ENCODE assay signal across 11 cellular contexts in genomic region chr17:42362245-42362961, GRCh38. TPM values are rescaled to one million over a fixed set of nuclear protein-coding genes. Genes with fewer than 3 reads are reported as not detected.
DNase-seq lines count a peak whose midpoint lies in the region; ATAC-seq and TF ChIP-seq lines count a peak whose summit lies in the region.
"Had no signal": no experiment of that assay in that cellular context is flagged by ENCODE, and none has a peak within 500 bp of the region (broad histone marks: within the 10 kb centered on the region; RNA-seq: fewer than 3 reads in every experiment).

No MANE protein-coding gene starts in this region.

- peak overlapping the region; percentile 37 to 45 for H3K4me3 Mint-ChIP-seq in effector memory CD8-positive, alpha-beta T cell

- H3K9ac ChIP-seq in colonic mucosa (ENCODE audit: low read depth in 2 of 2, low read length in 2 of 2): no peak overlapping the region

- H3K27me3 Mint-ChIP-seq in effector memory CD8-positive, alpha-beta T cell: no peaks in the 10 kb centered on the region

- DNase-seq in NCI-H1436 (lab: John Stamatoyannopoulos, UW) (peak; percentile 49), NCI-H1436 treated with DMSO at 0.1 percent for 48 hours (lab: John Stamatoyannopoulos, UW) (no peak), NCI-H446 treated with DMSO at 0.1 percent for 48 hours (lab: John Stamatoyannopoulos, UW) (peak; percentile 20), colonic mucosa (no peak), OCI-M1 (lab: John Stamatoyannopoulos, UW) (no peak)
- DNase-seq in effector memory CD8-positive, alpha-beta T cell: no peak
- DNase-seq: ACHN, NCI-H748 treated with DMSO at 0.1 percent for 48 hours had no signal

- H3K9me3 Mint-ChIP-seq in effector memory CD8-positive, alpha-beta T cell: no peaks in the 10 kb centered on the region

- TF ChIP-seq CTCF in colonic mucosa (IDR thresholded peaks at IDR 0.05): no peak

- intact Hi-C loops in colonic mucosa (cut with DNase I): no loop called here

- H3K36me3 ChIP-seq in colonic mucosa: no peaks in the 10 kb centered on the region

- H3K4me1 Mint-ChIP-seq in effector memory CD8-positive, alpha-beta T cell (ENCODE audit: low read depth in 2 of 2): peaks cover 51 to 78% of the 10 kb centered on the region in 2 donors

- peaks cover 14% of the 10 kb centered on the region for H3K36me3 Mint-ChIP-seq in effector memory CD8-positive, alpha-beta T cell (ENCODE audit: insufficient read depth)

- peak overlapping the region; percentile 80 to 89 for H3K27ac Mint-ChIP-seq in effector memory CD8-positive, alpha-beta T cell

- peaks cover 18% of the 10 kb centered on the region for H3K4me1 ChIP-seq in colonic mucosa

- no peak for ATAC-seq in effector memory CD8-positive, alpha-beta T cell (replicated peaks)
- no peak for ATAC-seq in GM21529 (IDR thresholded peaks at IDR 0.05; ENCODE audit: unreplicated experiment)
- ATAC-seq: sciatic nerve had no signal

- no peaks in the 10 kb centered on the region for H3K9me3 ChIP-seq in colonic mucosa

- H3K4me3 ChIP-seq in skin epidermis: no peak overlapping the region
- no peak overlapping the region for H3K4me3 ChIP-seq in colonic mucosa

- H3K27me3 ChIP-seq in colonic mucosa: no peaks in the 10 kb centered on the region

- H3K27ac ChIP-seq in skin epidermis (peak overlapping the region in 12 of 21 experiments; percentile 19 to 75 (median 55)), colonic mucosa (no peak overlapping the region)

RNA-seq across cellular contexts. Expression of gene STAT3, which starts 25.8 kb away (rescaled TPM):
- 100 to 1,000 TPM; 137 to 216 TPM for total RNA-seq in colonic mucosa

Comparison
In these comparisons a context has a peak if more than half of its experiments do, and no peak if none do; other contexts are left out.
1. DNase-seq: peak in NCI-H1436 (single experiment) and NCI-H446 treated with DMSO at 0.1 percent for 48 hours (single experiment); none in NCI-H1436 treated with DMSO at 0.1 percent for 48 hours (single experiment), effector memory CD8-positive, alpha-beta T cell (0 of 3), colonic mucosa (single experiment) and OCI-M1 (single experiment).